Comparison of ENCODE assay signal across 8 cellular contexts in genomic region chr19:19444694-19445155, GRCh38. TPM values are rescaled to one million over a fixed set of nuclear protein-coding genes. Genes with fewer than 3 reads are reported as not detected.
DNase-seq lines count a peak whose midpoint lies in the region; ATAC-seq and TF ChIP-seq lines count a peak whose summit lies in the region.

No MANE protein-coding gene starts in this region.

- H3K4me1 ChIP-seq in BLaER1 treated with 17β-estradiol and CSF1 and Interleukin-3, amounts not matched to agents 10 nM and 100 nM: peaks cover 58 to 79% (median 72%) of the 10 kb centered on the region in 10 experiments
- peaks cover 0 to 34% (median 5%) of the 10 kb centered on the region in 3 donors for H3K4me1 ChIP-seq in gastroesophageal sphincter

- H3K4me3 Mint-ChIP-seq in activated CD8-positive, alpha-beta T cell treated with anti-CD3 and anti-CD28 coated beads, Interleukin-2, amount 10 ng/mL, durations not matched to agents 7 days and 5 days: peak overlapping the region; percentile 26

- TF ChIP-seq EP300 in gastroesophageal sphincter (IDR thresholded peaks at IDR 0.05): no peak

- H3K27ac ChIP-seq in BLaER1 treated with 17β-estradiol and CSF1 and Interleukin-3, amounts not matched to agents 10 nM and 100 nM: peak overlapping the region in 8 of 11 experiments; percentile 14 to 63 (median 35); a peak in 13 of 22 replicates
- H3K27ac ChIP-seq in gastroesophageal sphincter: no peak overlapping the region

- H3K36me3 Mint-ChIP-seq in activated CD8-positive, alpha-beta T cell treated with anti-CD3 and anti-CD28 coated beads, Interleukin-2, amount 10 ng/mL, durations not matched to agents 7 days and 5 days (ENCODE audit: low read depth): peaks cover 61% of the 10 kb centered on the region

- H3K9me3 ChIP-seq in BLaER1 treated with 17β-estradiol and CSF1 and Interleukin-3, amounts not matched to agents 10 nM and 100 nM (replicated peaks in 1 of 11): no peaks in the 10 kb centered on the region
- no peaks in the 10 kb centered on the region for H3K9me3 ChIP-seq in gastroesophageal sphincter

- TF ChIP-seq POLR2A in gastroesophageal sphincter (IDR thresholded peaks at IDR 0.05): no peak

- H3K4me1 Mint-ChIP-seq in activated CD8-positive, alpha-beta T cell treated with anti-CD3 and anti-CD28 coated beads, Interleukin-2, amount 10 ng/mL, durations not matched to agents 7 days and 5 days (ENCODE audit: low read depth): peaks cover 75% of the 10 kb centered on the region

- peak; percentile 49 for ATAC-seq in activated CD8-positive, alpha-beta T cell treated with anti-CD3 and anti-CD28 coated beads, Interleukin-2, amount 10 ng/mL, durations not matched to agents 7 days and 5 days
- no peak for ATAC-seq in gastroesophageal sphincter

- no peaks in the 10 kb centered on the region for H3K9me3 Mint-ChIP-seq in activated CD8-positive, alpha-beta T cell treated with anti-CD3 and anti-CD28 coated beads, Interleukin-2, amount 10 ng/mL, durations not matched to agents 7 days and 5 days (ENCODE audit: insufficient read depth)

- no peaks in the 10 kb centered on the region for H3K27me3 Mint-ChIP-seq in activated CD8-positive, alpha-beta T cell treated with anti-CD3 and anti-CD28 coated beads, Interleukin-2, amount 10 ng/mL, durations not matched to agents 7 days and 5 days (ENCODE audit: low read depth)

- H4K20me1 ChIP-seq in BLaER1 treated with 17β-estradiol and CSF1 and Interleukin-3, amounts not matched to agents 10 nM and 100 nM: peaks cover 96 to 100% (median 100%) of the 10 kb centered on the region in 11 experiments

- no peaks in the 10 kb centered on the region for H3K27me3 ChIP-seq in BLaER1 treated with 17β-estradiol and CSF1 and Interleukin-3, amounts not matched to agents 10 nM and 100 nM
- H3K27me3 ChIP-seq in gastroesophageal sphincter: no peaks in the 10 kb centered on the region

- CTCF ChIA-PET in activated CD8-positive, alpha-beta T cell treated with anti-CD3 and anti-CD28 coated beads, Interleukin-2, amount 10 ng/mL, durations not matched to agents 7 days and 5 days (lab: Charles Lee): interaction anchor here (1.3 to 2.6 kb wide), 2 partner anchors 16 to 39 kb away, joined by 4 to 9 read pairs; partner anchors contain the start of gene GATAD2A

- WGBS in gastroesophageal sphincter (ENCODE audit: low coverage in 1 of 2), 2 donors: 60% methylated on average over 1 of the region's 3 CpGs; no CpG with 5 or more reads in 1 of the 2 donors

- H3K4me2 ChIP-seq in BLaER1 treated with 17β-estradiol and CSF1 and Interleukin-3, amounts not matched to agents 10 nM and 100 nM: peak overlapping the region; percentile 48 to 77 (median 61)

- peaks cover 20 to 82% (median 63%) of the 10 kb centered on the region in 11 experiments; a peak in 20 of 22 replicates for H3K36me3 ChIP-seq in BLaER1 treated with 17β-estradiol and CSF1 and Interleukin-3, amounts not matched to agents 10 nM and 100 nM
- H3K36me3 ChIP-seq in gastroesophageal sphincter: no peaks in the 10 kb centered on the region

- H3K27ac Mint-ChIP-seq in activated CD8-positive, alpha-beta T cell treated with anti-CD3 and anti-CD28 coated beads, Interleukin-2, amount 10 ng/mL, durations not matched to agents 7 days and 5 days: peak overlapping the region; percentile 88

- peak overlapping the region in 5 of 11 experiments; percentile 21 to 59 (median 37); a peak in 6 of 22 replicates for H3K9ac ChIP-seq in BLaER1 treated with 17β-estradiol and CSF1 and Interleukin-3, amounts not matched to agents 10 nM and 100 nM

- no peak for TF ChIP-seq CTCF in gastroesophageal sphincter (IDR thresholded peaks at IDR 0.05)

- H3K4me3 ChIP-seq in BLaER1 treated with 17β-estradiol and CSF1 and Interleukin-3, amounts not matched to agents 10 nM and 100 nM: no peak overlapping the region
- H3K4me3 ChIP-seq in gastroesophageal sphincter: no peak overlapping the region

- POLR2A ChIA-PET in activated CD8-positive, alpha-beta T cell treated with anti-CD3 and anti-CD28 coated beads, Interleukin-2, amount 10 ng/mL, durations not matched to agents 7 days and 5 days (lab: Charles Lee): interaction anchor here (1.6 kb wide), 1 partner anchor 45 kb away, joined by 3 read pairs; no protein-coding TSS in a partner anchor

- DNase-seq in HS-27A (ENCODE audit: low read depth) (peak; percentile 8), kidney tubule cell (ENCODE audit: low spot score) (peak; percentile 67), NCI-H1105 treated with DMSO at 0.1 percent for 48 hours (lab: John Stamatoyannopoulos, UW) (no peak), NCI-H526 treated with DMSO at 0.1 percent for 48 hours (lab: John Stamatoyannopoulos, UW) (no peak), NCI-H524 treated with DMSO at 0.1 percent for 48 hours (lab: John Stamatoyannopoulos, UW) (no peak)
- DNase-seq in activated CD8-positive, alpha-beta T cell treated with anti-CD3 and anti-CD28 coated beads, Interleukin-2, amount 10 ng/mL, durations not matched to agents 7 days and 5 days: peak; percentile 50

RNA-seq across cellular contexts. Expression of gene GATAD2A, which starts 39.2 kb away (rescaled TPM):
- 100 to 1,000 TPM; 180 TPM for total RNA-seq in activated CD8-positive, alpha-beta T cell treated with anti-CD3 and anti-CD28 coated beads, Interleukin-2, amount 10 ng/mL, durations not matched to agents 7 days and 5 days
- 10 to 100 TPM; 30.9 to 69.0 (median 36.6) TPM for total RNA-seq in gastroesophageal sphincter

Comparison
In these comparisons a context has a peak if more than half of its experiments do, and no peak if none do; other contexts are left out.
1. H3K27ac ChIP-seq: peak in BLaER1 treated with 17β-estradiol and CSF1 and Interleukin-3, amounts not matched to agents 10 nM and 100 nM (8 of 11); none in gastroesophageal sphincter (0 of 4).
2. DNase-seq: peak in HS-27A (single experiment), activated CD8-positive, alpha-beta T cell treated with anti-CD3 and anti-CD28 coated beads, Interleukin-2, amount 10 ng/mL, durations not matched to agents 7 days and 5 days (single experiment) and kidney tubule cell (single experiment); none in NCI-H1105 treated with DMSO at 0.1 percent for 48 hours (single experiment), NCI-H526 treated with DMSO at 0.1 percent for 48 hours (single experiment) and NCI-H524 treated with DMSO at 0.1 percent for 48 hours (single experiment).